17 cellular contexts compared by ENCODE assay signal in the genomic region with DNA sequence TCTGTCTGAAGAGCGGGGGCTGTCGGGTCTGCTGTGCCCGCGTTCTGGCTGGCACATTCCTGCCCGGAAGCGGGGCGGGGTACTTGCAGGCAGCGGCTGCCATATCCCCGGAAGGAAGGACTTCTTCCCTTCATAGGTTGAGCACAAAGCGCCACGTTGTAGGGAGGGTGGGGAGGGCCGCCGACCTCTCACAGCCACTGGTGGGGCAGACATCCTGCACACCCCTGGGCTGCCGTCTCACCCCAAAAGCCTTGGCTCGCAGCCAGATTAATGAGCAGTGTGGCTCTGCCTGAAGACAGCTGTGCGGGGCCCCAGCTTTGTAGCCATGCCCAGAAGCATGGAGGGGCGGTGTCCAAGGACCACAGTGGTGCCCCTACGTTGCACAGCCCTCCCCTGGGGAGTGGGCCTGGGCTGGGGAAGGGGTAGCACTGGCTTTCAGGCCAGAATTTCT.
A peak's percentile ranks its signal among the peaks of the same experiment; 100 is the strongest.
DNase-seq lines count a peak whose midpoint lies in the region; ATAC-seq lines count a peak whose summit lies in the region.
"Had no signal": no experiment of that assay in that cellular context is flagged by ENCODE, and none has a peak within 500 bp of the region (broad histone marks: within the 10 kb centered on the region; RNA-seq: fewer than 3 reads in every experiment).

No MANE protein-coding gene starts in this region.

- no peak for ATAC-seq in GM21360 (IDR thresholded peaks at IDR 0.05; ENCODE audit: unreplicated experiment)
- ATAC-seq: GM12878 had no signal

- DNase-seq in NCI-H1436 (lab: John Stamatoyannopoulos, UW) (peak; percentile 24), NCI-H1436 treated with DMSO at 0.1 percent for 48 hours (lab: John Stamatoyannopoulos, UW) (no peak), NCI-H146 (lab: John Stamatoyannopoulos, UW) (peak; percentile 43), globus pallidus (ENCODE audit: low spot score) (peak; percentile 59), pons (ENCODE audit: low spot score) (peak; percentile 29), NCI-H2029 treated with DMSO at 0.1 percent for 48 hours (lab: John Stamatoyannopoulos, UW) (no peak), glomerular visceral epithelial cell (ENCODE audit: extremely low spot score) (no peak)
- DNase-seq: 8988T; activated naive CD8-positive, alpha-beta T cell treated with anti-CD3 and anti-CD28 coated beads, Interleukin-2, amount 50 U/mL, for 24 hours; activated T-cell treated with anti-CD3 and anti-CD28 coated beads, Interleukin-2, amount 50 U/mL, for 1 hour; CD4-positive, alpha-beta memory T cell; endodermal cell; H9; NCI-H1048; transverse colon had no signal

Comparison
In these comparisons a context has a peak if more than half of its experiments do, and no peak if none do; other contexts are left out.
1. DNase-seq: peak in NCI-H1436 (single experiment), NCI-H146 (single experiment), globus pallidus (single experiment) and pons (single experiment); none in NCI-H1436 treated with DMSO at 0.1 percent for 48 hours (single experiment), NCI-H2029 treated with DMSO at 0.1 percent for 48 hours (single experiment) and glomerular visceral epithelial cell (single experiment).